ENCODE assay signal across 1 cellular context in the genomic region with DNA sequence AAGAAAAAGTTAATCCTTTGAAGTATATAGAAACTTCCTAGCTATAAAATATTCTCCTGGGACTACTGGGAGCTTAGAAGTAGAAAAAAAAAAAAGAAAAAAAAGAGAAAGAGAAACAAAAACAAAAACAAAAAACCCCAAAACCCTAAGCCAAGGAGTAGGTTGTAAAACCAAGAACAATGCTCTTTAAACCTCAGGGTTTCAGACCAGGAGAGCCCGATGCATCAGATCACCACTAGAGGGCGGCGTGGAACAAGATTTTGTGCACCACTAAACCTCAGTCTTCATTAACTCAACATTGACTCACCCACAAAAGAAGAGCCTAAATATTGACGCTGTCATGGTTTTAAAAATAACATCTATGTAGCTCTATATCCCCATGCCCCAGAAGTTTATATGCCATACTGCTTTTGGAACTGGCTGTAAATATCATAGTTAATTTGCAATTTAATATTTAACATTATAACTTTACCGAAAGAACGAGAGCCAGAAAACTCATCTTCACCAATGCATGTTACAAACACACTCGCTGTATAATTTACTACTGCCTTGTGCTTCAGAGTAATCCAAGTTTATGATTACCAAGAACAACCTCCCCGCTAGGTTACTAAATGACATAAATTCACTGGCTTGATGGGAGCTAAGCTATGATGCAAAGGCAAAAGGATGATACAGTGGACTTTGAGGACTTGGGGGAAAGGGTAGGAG.
TF ChIP-seq lines count a peak whose summit lies in the region.

No MANE protein-coding gene starts in this region.

TF ChIP-seq in K562, 482 proteins besides CTCF, POLR2A, EP300 and RAD21 (continued from another document and continues in another):
- TF ChIP-seq RFX5 (IDR thresholded peaks at IDR 0.05; ENCODE audit: low read depth, low read length), result no peak
- no peak for TF ChIP-seq GATA2 (CRISPR knock-in tag; IDR thresholded peaks at IDR 0.05)
- TF ChIP-seq HNRNPL (IDR thresholded peaks at IDR 0.05; ENCODE audit: low read depth, low read length), result no peak
- TF ChIP-seq MAZ (CRISPR knock-in tag; conservative IDR thresholded peaks at IDR 0.05 in 1 of 2, IDR thresholded peaks at IDR 0.05 in 1 of 2), result no peak
- peak; percentile 92 for TF ChIP-seq BRD9 (IDR thresholded peaks at IDR 0.05; ENCODE audit: low read depth, partially characterized antibody)
- no peak for TF ChIP-seq HOXB6 (CRISPR knock-in tag; IDR thresholded peaks at IDR 0.05; ENCODE audit: borderline replicate concordance)
- TF ChIP-seq GABPB1 (CRISPR knock-in tag; IDR thresholded peaks at IDR 0.05), result no peak
- peak; percentile 11; the same call in 1 of the 2 replicates for TF ChIP-seq CXXC5 (CRISPR knock-in tag; IDR thresholded peaks at IDR 0.05)
- TF ChIP-seq TCFL5 (CRISPR knock-in tag; conservative IDR thresholded peaks at IDR 0.05), result no peak
- TF ChIP-seq BCOR (IDR thresholded peaks at IDR 0.05), result peak; percentile 71; the same call in 1 of the 2 replicates
- TF ChIP-seq KDM2B (CRISPR knock-in tag; IDR thresholded peaks at IDR 0.05), result no peak
- no peak for TF ChIP-seq ZSCAN29 (IDR thresholded peaks at IDR 0.05)
- peak; percentile 38; the same call in 1 of the 2 replicates for TF ChIP-seq KHSRP (IDR thresholded peaks at IDR 0.05)
- no peak for TF ChIP-seq CBX1 (IDR thresholded peaks at IDR 0.05; ENCODE audit: low read depth)
- 0 out of 4 replicates have a peak, but pooled peaks have one; percentile 28 to 37 for TF ChIP-seq FOXK2 (conservative IDR thresholded peaks at IDR 0.05 in 1 of 2, IDR thresholded peaks at IDR 0.05 in 1 of 2; ENCODE audit: low read depth in 2 of 2)
- TF ChIP-seq, protein P1, sequence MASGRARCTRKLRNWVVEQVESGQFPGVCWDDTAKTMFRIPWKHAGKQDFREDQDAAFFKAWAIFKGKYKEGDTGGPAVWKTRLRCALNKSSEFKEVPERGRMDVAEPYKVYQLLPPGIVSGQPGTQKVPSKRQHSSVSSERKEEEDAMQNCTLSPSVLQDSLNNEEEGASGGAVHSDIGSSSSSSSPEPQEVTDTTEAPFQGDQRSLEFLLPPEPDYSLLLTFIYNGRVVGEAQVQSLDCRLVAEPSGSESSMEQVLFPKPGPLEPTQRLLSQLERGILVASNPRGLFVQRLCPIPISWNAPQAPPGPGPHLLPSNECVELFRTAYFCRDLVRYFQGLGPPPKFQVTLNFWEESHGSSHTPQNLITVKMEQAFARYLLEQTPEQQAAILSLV (tag; IDR thresholded peaks at IDR 0.05), result 0 out of 2 replicates have a peak, but pooled peaks have one; percentile 31
- TF ChIP-seq ATF1 (CRISPR knock-in tag; IDR thresholded peaks at IDR 0.05), result no peak
- no peak for TF ChIP-seq ATF1 (tag; IDR thresholded peaks at IDR 0.05)
- TF ChIP-seq IFI16 (CRISPR knock-in tag; IDR thresholded peaks at IDR 0.05), result no peak
- TF ChIP-seq NFXL1 (CRISPR knock-in tag; IDR thresholded peaks at IDR 0.05), result no peak
- peak in 1 of 2 experiments; percentile 29 for TF ChIP-seq NCOA2 (IDR thresholded peaks at IDR 0.05; ENCODE audit: partially characterized antibody in 2 of 2)
- TF ChIP-seq FOXA1 (IDR thresholded peaks at IDR 0.05; ENCODE audit: borderline replicate concordance), result no peak
- TF ChIP-seq FUS (optimal IDR thresholded peaks at IDR 0.05; ENCODE audit: low read depth, low read length), result no peak
- TF ChIP-seq HCFC1 (IDR thresholded peaks at IDR 0.05; ENCODE audit: low read depth, low read length), result no peak
- peak; percentile 59 for TF ChIP-seq DPF2 (IDR thresholded peaks at IDR 0.05)
- TF ChIP-seq, protein P2, sequence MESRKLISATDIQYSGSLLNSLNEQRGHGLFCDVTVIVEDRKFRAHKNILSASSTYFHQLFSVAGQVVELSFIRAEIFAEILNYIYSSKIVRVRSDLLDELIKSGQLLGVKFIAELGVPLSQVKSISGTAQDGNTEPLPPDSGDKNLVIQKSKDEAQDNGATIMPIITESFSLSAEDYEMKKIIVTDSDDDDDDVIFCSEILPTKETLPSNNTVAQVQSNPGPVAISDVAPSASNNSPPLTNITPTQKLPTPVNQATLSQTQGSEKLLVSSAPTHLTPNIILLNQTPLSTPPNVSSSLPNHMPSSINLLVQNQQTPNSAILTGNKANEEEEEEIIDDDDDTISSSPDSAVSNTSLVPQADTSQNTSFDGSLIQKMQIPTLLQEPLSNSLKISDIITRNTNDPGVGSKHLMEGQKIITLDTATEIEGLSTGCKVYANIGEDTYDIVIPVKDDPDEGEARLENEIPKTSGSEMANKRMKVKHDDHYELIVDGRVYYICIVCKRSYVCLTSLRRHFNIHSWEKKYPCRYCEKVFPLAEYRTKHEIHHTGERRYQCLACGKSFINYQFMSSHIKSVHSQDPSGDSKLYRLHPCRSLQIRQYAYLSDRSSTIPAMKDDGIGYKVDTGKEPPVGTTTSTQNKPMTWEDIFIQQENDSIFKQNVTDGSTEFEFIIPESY (CRISPR knock-in tag; IDR thresholded peaks at IDR 0.05), result no peak
- peak; percentile 86 for TF ChIP-seq ZNF766 (CRISPR knock-in tag; conservative IDR thresholded peaks at IDR 0.05)
- no peak for TF ChIP-seq JUNB (CRISPR knock-in tag; conservative IDR thresholded peaks at IDR 0.05)
- TF ChIP-seq, protein P3, sequence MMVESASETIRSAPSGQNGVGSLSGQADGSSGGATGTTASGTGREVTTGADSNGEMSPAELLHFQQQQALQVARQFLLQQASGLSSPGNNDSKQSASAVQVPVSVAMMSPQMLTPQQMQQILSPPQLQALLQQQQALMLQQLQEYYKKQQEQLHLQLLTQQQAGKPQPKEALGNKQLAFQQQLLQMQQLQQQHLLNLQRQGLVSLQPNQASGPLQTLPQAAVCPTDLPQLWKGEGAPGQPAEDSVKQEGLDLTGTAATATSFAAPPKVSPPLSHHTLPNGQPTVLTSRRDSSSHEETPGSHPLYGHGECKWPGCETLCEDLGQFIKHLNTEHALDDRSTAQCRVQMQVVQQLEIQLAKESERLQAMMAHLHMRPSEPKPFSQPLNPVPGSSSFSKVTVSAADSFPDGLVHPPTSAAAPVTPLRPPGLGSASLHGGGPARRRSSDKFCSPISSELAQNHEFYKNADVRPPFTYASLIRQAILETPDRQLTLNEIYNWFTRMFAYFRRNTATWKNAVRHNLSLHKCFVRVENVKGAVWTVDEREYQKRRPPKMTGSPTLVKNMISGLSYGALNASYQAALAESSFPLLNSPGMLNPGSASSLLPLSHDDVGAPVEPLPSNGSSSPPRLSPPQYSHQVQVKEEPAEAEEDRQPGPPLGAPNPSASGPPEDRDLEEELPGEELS (CRISPR knock-in tag; IDR thresholded peaks at IDR 0.05; ENCODE audit: borderline replicate concordance), result no peak
- TF ChIP-seq, protein P4, sequence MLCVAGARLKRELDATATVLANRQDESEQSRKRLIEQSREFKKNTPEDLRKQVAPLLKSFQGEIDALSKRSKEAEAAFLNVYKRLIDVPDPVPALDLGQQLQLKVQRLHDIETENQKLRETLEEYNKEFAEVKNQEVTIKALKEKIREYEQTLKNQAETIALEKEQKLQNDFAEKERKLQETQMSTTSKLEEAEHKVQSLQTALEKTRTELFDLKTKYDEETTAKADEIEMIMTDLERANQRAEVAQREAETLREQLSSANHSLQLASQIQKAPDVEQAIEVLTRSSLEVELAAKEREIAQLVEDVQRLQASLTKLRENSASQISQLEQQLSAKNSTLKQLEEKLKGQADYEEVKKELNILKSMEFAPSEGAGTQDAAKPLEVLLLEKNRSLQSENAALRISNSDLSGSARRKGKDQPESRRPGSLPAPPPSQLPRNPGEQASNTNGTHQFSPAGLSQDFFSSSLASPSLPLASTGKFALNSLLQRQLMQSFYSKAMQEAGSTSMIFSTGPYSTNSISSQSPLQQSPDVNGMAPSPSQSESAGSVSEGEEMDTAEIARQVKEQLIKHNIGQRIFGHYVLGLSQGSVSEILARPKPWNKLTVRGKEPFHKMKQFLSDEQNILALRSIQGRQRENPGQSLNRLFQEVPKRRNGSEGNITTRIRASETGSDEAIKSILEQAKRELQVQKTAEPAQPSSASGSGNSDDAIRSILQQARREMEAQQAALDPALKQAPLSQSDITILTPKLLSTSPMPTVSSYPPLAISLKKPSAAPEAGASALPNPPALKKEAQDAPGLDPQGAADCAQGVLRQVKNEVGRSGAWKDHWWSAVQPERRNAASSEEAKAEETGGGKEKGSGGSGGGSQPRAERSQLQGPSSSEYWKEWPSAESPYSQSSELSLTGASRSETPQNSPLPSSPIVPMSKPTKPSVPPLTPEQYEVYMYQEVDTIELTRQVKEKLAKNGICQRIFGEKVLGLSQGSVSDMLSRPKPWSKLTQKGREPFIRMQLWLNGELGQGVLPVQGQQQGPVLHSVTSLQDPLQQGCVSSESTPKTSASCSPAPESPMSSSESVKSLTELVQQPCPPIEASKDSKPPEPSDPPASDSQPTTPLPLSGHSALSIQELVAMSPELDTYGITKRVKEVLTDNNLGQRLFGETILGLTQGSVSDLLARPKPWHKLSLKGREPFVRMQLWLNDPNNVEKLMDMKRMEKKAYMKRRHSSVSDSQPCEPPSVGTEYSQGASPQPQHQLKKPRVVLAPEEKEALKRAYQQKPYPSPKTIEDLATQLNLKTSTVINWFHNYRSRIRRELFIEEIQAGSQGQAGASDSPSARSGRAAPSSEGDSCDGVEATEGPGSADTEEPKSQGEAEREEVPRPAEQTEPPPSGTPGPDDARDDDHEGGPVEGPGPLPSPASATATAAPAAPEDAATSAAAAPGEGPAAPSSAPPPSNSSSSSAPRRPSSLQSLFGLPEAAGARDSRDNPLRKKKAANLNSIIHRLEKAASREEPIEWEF (CRISPR knock-in tag; IDR thresholded peaks at IDR 0.05), result no peak
- TF ChIP-seq, protein P5, sequence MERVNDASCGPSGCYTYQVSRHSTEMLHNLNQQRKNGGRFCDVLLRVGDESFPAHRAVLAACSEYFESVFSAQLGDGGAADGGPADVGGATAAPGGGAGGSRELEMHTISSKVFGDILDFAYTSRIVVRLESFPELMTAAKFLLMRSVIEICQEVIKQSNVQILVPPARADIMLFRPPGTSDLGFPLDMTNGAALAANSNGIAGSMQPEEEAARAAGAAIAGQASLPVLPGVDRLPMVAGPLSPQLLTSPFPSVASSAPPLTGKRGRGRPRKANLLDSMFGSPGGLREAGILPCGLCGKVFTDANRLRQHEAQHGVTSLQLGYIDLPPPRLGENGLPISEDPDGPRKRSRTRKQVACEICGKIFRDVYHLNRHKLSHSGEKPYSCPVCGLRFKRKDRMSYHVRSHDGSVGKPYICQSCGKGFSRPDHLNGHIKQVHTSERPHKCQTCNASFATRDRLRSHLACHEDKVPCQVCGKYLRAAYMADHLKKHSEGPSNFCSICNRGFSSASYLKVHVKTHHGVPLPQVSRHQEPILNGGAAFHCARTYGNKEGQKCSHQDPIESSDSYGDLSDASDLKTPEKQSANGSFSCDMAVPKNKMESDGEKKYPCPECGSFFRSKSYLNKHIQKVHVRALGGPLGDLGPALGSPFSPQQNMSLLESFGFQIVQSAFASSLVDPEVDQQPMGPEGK (CRISPR knock-in tag; IDR thresholded peaks at IDR 0.05; ENCODE audit: borderline replicate concordance), result no peak
- TF ChIP-seq LARP7 (IDR thresholded peaks at IDR 0.05), result peak; percentile 84
- TF ChIP-seq RBM14 (IDR thresholded peaks at IDR 0.05; ENCODE audit: borderline replicate concordance, insufficient read depth, low read depth, low read length), result no peak
- TF ChIP-seq NFYB (IDR thresholded peaks at IDR 0.05; ENCODE audit: extremely low read depth, insufficient read length), result no peak
- no peak for TF ChIP-seq PCBP2 (IDR thresholded peaks at IDR 0.05; ENCODE audit: low read depth, low read length, poor library complexity, severe bottlenecking)
- TF ChIP-seq, protein P6, sequence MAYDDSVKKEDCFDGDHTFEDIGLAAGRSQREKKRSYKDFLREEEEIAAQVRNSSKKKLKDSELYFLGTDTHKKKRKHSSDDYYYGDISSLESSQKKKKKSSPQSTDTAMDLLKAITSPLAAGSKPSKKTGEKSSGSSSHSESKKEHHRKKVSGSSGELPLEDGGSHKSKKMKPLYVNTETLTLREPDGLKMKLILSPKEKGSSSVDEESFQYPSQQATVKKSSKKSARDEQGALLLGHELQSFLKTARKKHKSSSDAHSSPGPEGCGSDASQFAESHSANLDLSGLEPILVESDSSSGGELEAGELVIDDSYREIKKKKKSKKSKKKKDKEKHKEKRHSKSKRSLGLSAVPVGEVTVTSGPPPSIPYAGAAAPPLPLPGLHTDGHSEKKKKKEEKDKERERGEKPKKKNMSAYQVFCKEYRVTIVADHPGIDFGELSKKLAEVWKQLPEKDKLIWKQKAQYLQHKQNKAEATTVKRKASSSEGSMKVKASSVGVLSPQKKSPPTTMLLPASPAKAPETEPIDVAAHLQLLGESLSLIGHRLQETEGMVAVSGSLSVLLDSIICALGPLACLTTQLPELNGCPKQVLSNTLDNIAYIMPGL (CRISPR knock-in tag; IDR thresholded peaks at IDR 0.05), result no peak
